Comparison of ENCODE assay signal across 17 cellular contexts in the genomic region with DNA sequence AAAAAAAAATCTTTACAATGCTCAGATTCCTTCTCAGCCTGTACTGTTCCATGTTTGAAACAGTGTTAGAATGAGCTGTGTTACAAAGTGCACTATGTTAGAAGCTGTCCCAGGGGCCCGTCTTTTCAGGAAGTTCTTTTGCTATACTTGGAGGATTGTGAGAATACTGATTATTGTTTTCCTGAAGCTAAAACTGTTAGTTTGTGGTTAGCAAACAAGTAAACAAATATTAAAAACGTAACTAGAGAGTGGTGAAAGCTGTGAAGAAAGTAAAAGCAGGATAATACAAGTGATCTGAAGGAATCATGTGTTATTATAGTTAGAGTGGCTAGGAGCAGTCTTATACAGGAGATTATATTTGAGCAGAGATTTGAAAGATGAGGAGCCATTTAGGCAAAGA. TPM values are rescaled to one million over a fixed set of nuclear protein-coding genes. Genes with fewer than 3 reads are reported as not detected.
DNase-seq lines count a peak whose midpoint lies in the region; ATAC-seq, FAIRE-seq and TF ChIP-seq lines count a peak whose summit lies in the region.
"Had no signal": no experiment of that assay in that cellular context is flagged by ENCODE, and none has a peak within 500 bp of the region (broad histone marks: within the 10 kb centered on the region; RNA-seq: fewer than 3 reads in every experiment).

No MANE protein-coding gene starts in this region.

- H3K4me1 ChIP-seq in spleen = peaks cover 0 to 16% (median 7%) of the 10 kb centered on the region in 6 donors

- WGBS in spleen, 5 donors = 32 to 45% (median 43%) methylated on average over 2 of the region's 2 CpGs

- H3K27me3 ChIP-seq in spleen (replicated peaks in 1 of 7) = no peaks in the 10 kb centered on the region
- H3K27me3 ChIP-seq: sigmoid colon, testis had no signal

- H3K27ac ChIP-seq in spleen = peak overlapping the region in 5 of 8 donors; percentile 13 to 46 (median 39)

- H3K4me3 Mint-ChIP-seq in chondrocyte (ENCODE audit: unreplicated experiment) = no peak overlapping the region

- H3K9me3 ChIP-seq in spleen = no peaks in the 10 kb centered on the region
- H3K9me3 ChIP-seq: sigmoid colon, testis had no signal

- H3K27me3 Mint-ChIP-seq in chondrocyte (ENCODE audit: low read depth) = no peaks in the 10 kb centered on the region

- no peak for FAIRE-seq in HTR-8/SVneo (lab: Jason Lieb, UNC)

- H3K4me3 ChIP-seq in spleen = no peak overlapping the region
- H3K4me3 ChIP-seq: sigmoid colon, testis had no signal

- no peak for TF ChIP-seq CTCF in chondrocyte (IDR thresholded peaks at IDR 0.05)
- no peak for TF ChIP-seq CTCF in spleen (IDR thresholded peaks at IDR 0.05 in 8 of 11, conservative IDR thresholded peaks at IDR 0.05 in 3 of 11)

- peaks cover 13% of the 10 kb centered on the region for H3K36me3 Mint-ChIP-seq in chondrocyte (ENCODE audit: low read depth)
- H3K36me3 Mint-ChIP-seq in activated naive CD4-positive, alpha-beta T cell treated with anti-CD3 and anti-CD28 coated beads, Interleukin-2, amount 50 U/mL, for 72 hours = no peaks in the 10 kb centered on the region

- no peak for TF ChIP-seq POLR2A in spleen (IDR thresholded peaks at IDR 0.05)

- H3K9me3 Mint-ChIP-seq in chondrocyte (ENCODE audit: low read depth) = no peaks in the 10 kb centered on the region
- no peaks in the 10 kb centered on the region for H3K9me3 Mint-ChIP-seq in activated naive CD4-positive, alpha-beta T cell treated with anti-CD3 and anti-CD28 coated beads, Interleukin-2, amount 50 U/mL, for 72 hours

- H3K27ac Mint-ChIP-seq in chondrocyte (ENCODE audit: unreplicated experiment) = peak overlapping the region; percentile 1
- no peak overlapping the region for H3K27ac Mint-ChIP-seq in activated naive CD4-positive, alpha-beta T cell treated with anti-CD3 and anti-CD28 coated beads, Interleukin-2, amount 50 U/mL, for 72 hours

- H3K4me1 Mint-ChIP-seq in chondrocyte (ENCODE audit: low read depth) = peaks cover 22% of the 10 kb centered on the region

- intact Hi-C loops in spleen (cut with DNase I; ENCODE audit: low total_unique reads) = no loop called here

- H3K36me3 ChIP-seq in spleen = peaks cover 0 to 2% (median 0%) of the 10 kb centered on the region in 6 donors

- no peak for DNase-seq in chondrocyte (ENCODE audit: low spot score)
- no peak for DNase-seq in spleen
- no peak for DNase-seq in NCI-H748 treated with DMSO at 0.1 percent for 48 hours (lab: John Stamatoyannopoulos, UW)
- no peak for DNase-seq in activated naive CD4-positive, alpha-beta T cell treated with anti-CD3 and anti-CD28 coated beads, Interleukin-2, amount 50 U/mL, for 72 hours (ENCODE audit: low spot score in 2 of 2)
- DNase-seq in HTR-8/SVneo (ENCODE audit: insufficient read length, low spot score) = no peak
- DNase-seq: activated CD4-positive, alpha-beta T cell treated with anti-CD3 and anti-CD28 coated beads for 1 hour; anterior cingulate cortex; NCI-H2081 treated with DMSO at 0.1 percent for 48 hours; NCI-H524; nucleus accumbens; sigmoid colon; stimulated activated CD4-positive, alpha-beta T cell treated with anti-CD3 and anti-CD28 coated beads, Interleukin-2, amount 100 ng/mL, for 48 hours; T-helper 9 cell; testis had no signal

- ATAC-seq in GM21381 (IDR thresholded peaks at IDR 0.05; ENCODE audit: unreplicated experiment) (peak; percentile 52), HG02885 (IDR thresholded peaks at IDR 0.05; ENCODE audit: poor library complexity, unreplicated experiment) (peak; percentile 56)
- no peak for ATAC-seq in activated naive CD4-positive, alpha-beta T cell treated with anti-CD3 and anti-CD28 coated beads, Interleukin-2, amount 50 U/mL, for 72 hours
- ATAC-seq: left lobe of liver had no signal

RNA-seq across cellular contexts. Expression of gene CAMSAP2, which starts 35.6 kb away (rescaled TPM):
- total RNA-seq in chondrocyte = 46.7 to 51.8 TPM (median 51.7 TPM) in 3 replicates
- total RNA-seq in spleen = 10 to 100 TPM; 13.9 to 24.7 (median 20.4) TPM
- 1 to 10 TPM; 2.1 to 4.8 (median 2.4) TPM for polyA plus RNA-seq in spleen
- 1 to 10 TPM; 3.3 to 3.6 TPM for total RNA-seq in activated naive CD4-positive, alpha-beta T cell treated with anti-CD3 and anti-CD28 coated beads, Interleukin-2, amount 50 U/mL, for 72 hours

Comparison
In these comparisons a context has a peak if more than half of its experiments do, and no peak if none do; other contexts are left out.
1. ATAC-seq: peak in GM21381 (single experiment) and HG02885 (single experiment); none in activated naive CD4-positive, alpha-beta T cell treated with anti-CD3 and anti-CD28 coated beads, Interleukin-2, amount 50 U/mL, for 72 hours (0 of 2).